In genomic region chr10:58275261-58275660, GRCh38 we compare ENCODE assay signal across 1 cellular context.
TF ChIP-seq lines count a peak whose summit lies in the region.

No MANE protein-coding gene starts in this region.

TF ChIP-seq in liver, 16 proteins besides CTCF, POLR2A, EP300 and RAD21 (continued from another document):
- TF ChIP-seq HNF4A (conservative IDR thresholded peaks at IDR 0.05) = no peak
- TF ChIP-seq ZBTB33 (IDR thresholded peaks at IDR 0.05) = no peak
- TF ChIP-seq HNF4G (IDR thresholded peaks at IDR 0.05) = no peak
- no peak for TF ChIP-seq JUND (IDR thresholded peaks at IDR 0.05)
- no peak for TF ChIP-seq EGR1 (IDR thresholded peaks at IDR 0.05; ENCODE audit: low read depth in 2 of 2)
